Comparison of ENCODE assay signal across 15 cellular contexts in genomic region chrX:48492293-48492910, GRCh38. TPM values are rescaled to one million over a fixed set of nuclear protein-coding genes. Genes with fewer than 3 reads are reported as not detected.
DNase-seq lines count a peak whose midpoint lies in the region; ATAC-seq and TF ChIP-seq lines count a peak whose summit lies in the region.
"Had no signal": no experiment of that assay in that cellular context is flagged by ENCODE, and none has a peak within 500 bp of the region (broad histone marks: within the 10 kb centered on the region; RNA-seq: fewer than 3 reads in every experiment).

No MANE protein-coding gene starts in this region.

- no peaks in the 10 kb centered on the region for H3K9me3 Mint-ChIP-seq in WTC11
- no peaks in the 10 kb centered on the region for H3K9me3 Mint-ChIP-seq in immature natural killer cell

- POLR2A ChIA-PET in AG04450 (lab: Yijun Ruan, JAX): no interaction called here
- POLR2A ChIA-PET in WTC11 (lab: Charles Lee): no interaction called here

- H3K4me3 Mint-ChIP-seq in WTC11: no peak overlapping the region
- no peak overlapping the region for H3K4me3 Mint-ChIP-seq in immature natural killer cell
- H3K4me3 Mint-ChIP-seq: endodermal cell had no signal

- ATAC-seq in WTC11 (no peak), HG02840 (IDR thresholded peaks at IDR 0.05; ENCODE audit: low FRiP score, unreplicated experiment) (no peak), GM18867 (IDR thresholded peaks at IDR 0.05; ENCODE audit: unreplicated experiment) (no peak)

- H3K27ac Mint-ChIP-seq in WTC11 (0 out of 2 replicates have a peak overlapping the region, but pooled peaks have one; percentile 36), immature natural killer cell (no peak overlapping the region)
- H3K27ac Mint-ChIP-seq: endodermal cell had no signal

- no peaks in the 10 kb centered on the region for H3K9me3 ChIP-seq in AG04450 (ENCODE audit: control insufficient read depth, insufficient read depth, low read length)
- H3K9me3 ChIP-seq: sigmoid colon, transverse colon had no signal

- no peaks in the 10 kb centered on the region for H3K27me3 Mint-ChIP-seq in WTC11 (ENCODE audit: low read depth)
- H3K27me3 Mint-ChIP-seq in immature natural killer cell (ENCODE audit: low read depth in 3 of 3): peaks cover 3 to 6% (median 5%) of the 10 kb centered on the region in 3 donors

- DNase-seq in AG04450 (ENCODE audit: low read depth, low spot score): no peak
- DNase-seq in KBM-7: peak; percentile 36
- no peak for DNase-seq in WTC11 (ENCODE audit: low spot score)
- DNase-seq in islet precursor cell: peak; percentile 80
- DNase-seq in immature natural killer cell: no peak
- DNase-seq in NCI-H1930 (lab: John Stamatoyannopoulos, UW): no peak
- DNase-seq: anterior cingulate cortex, endodermal cell, GOT3, NCI-H2107, sigmoid colon, transverse colon, WERI-Rb-1 had no signal

- no peaks in the 10 kb centered on the region for H3K27me3 ChIP-seq in AG04450 (ENCODE audit: control insufficient read depth, insufficient read depth, low read length)
- H3K27me3 ChIP-seq: sigmoid colon, transverse colon had no signal

- H3K36me3 Mint-ChIP-seq in WTC11 (no peaks in the 10 kb centered on the region), immature natural killer cell (no peaks in the 10 kb centered on the region)

- in situ Hi-C loops in KBM-7 (cut with MboI; ENCODE audit: low pct_unique_long_range_greater_than_20kb, low sequenced_read_pairs): no loop called here

- CTCF ChIA-PET in AG04450 (lab: Charles Lee) (interaction anchor here (0.7 to 1.2 kb wide), 2 partner anchors 17 to 409 kb away, joined by 3 to 5 read pairs; no protein-coding TSS in a partner anchor), WTC11 (lab: Charles Lee) (interaction anchor here (2.6 kb wide), 1 partner anchor 409 kb away, joined by 35 read pairs; no protein-coding TSS in a partner anchor)

- TF ChIP-seq CTCF in AG04450 (IDR thresholded peaks at IDR 0.05; ENCODE audit: low read depth, low read length) (no peak), WTC11 (IDR thresholded peaks at IDR 0.05) (no peak)

- H3K27ac ChIP-seq in AG04450 (ENCODE audit: low read depth, low read length): peak overlapping the region; percentile 21
- H3K27ac ChIP-seq: sigmoid colon, transverse colon, WERI-Rb-1 had no signal

- no peak overlapping the region for H3K4me3 ChIP-seq in AG04450 (ENCODE audit: low read depth, low read length)
- H3K4me3 ChIP-seq: sigmoid colon, transverse colon had no signal

- H3K4me1 Mint-ChIP-seq in WTC11 (no peaks in the 10 kb centered on the region), immature natural killer cell (peaks cover 15% of the 10 kb centered on the region in 2 donors)
- H3K4me1 Mint-ChIP-seq: endodermal cell had no signal

TF ChIP-seq in WTC11, 78 proteins besides CTCF, POLR2A, EP300 and RAD21 (continues in another document):
- no peak for TF ChIP-seq MLX (CRISPR knock-in tag; IDR thresholded peaks at IDR 0.05)
- TF ChIP-seq HMGA2 (CRISPR knock-in tag; IDR thresholded peaks at IDR 0.05): no peak
- TF ChIP-seq ZNF263 (CRISPR knock-in tag; IDR thresholded peaks at IDR 0.05; ENCODE audit: low read depth): no peak
- TF ChIP-seq CBFB (CRISPR knock-in tag; IDR thresholded peaks at IDR 0.05; ENCODE audit: low read depth): no peak
- TF ChIP-seq ZNF121 (CRISPR knock-in tag; IDR thresholded peaks at IDR 0.05): no peak
- TF ChIP-seq E2F4 (CRISPR knock-in tag; IDR thresholded peaks at IDR 0.05; ENCODE audit: borderline replicate concordance, low read depth): no peak
- TF ChIP-seq ERG (CRISPR knock-in tag; IDR thresholded peaks at IDR 0.05): no peak
- no peak for TF ChIP-seq ZNF532 (CRISPR knock-in tag; IDR thresholded peaks at IDR 0.05; ENCODE audit: borderline replicate concordance)

RNA-seq across cellular contexts. Expression of gene PORCN, which starts 16.4 kb away (rescaled TPM):
- polyA plus RNA-seq in AG04450 (2011; rRNA removed) (8.4 and 11.6 TPM in 2 replicates), immature natural killer cell (10 to 100 TPM; 13.1 to 29.8 (median 18.1) TPM)
- polyA minus RNA-seq in AG04450 (2011; rRNA and poly(A)+ RNA removed): 9.0 and 10.5 TPM in 2 replicates
- 16.4 to 19.7 TPM (median 16.9 TPM) in 3 replicates for total RNA-seq in WTC11 (2021)

RNA-seq across cellular contexts. Expression of gene FTSJ1, which starts 16.4 kb away (rescaled TPM):
- polyA plus RNA-seq in AG04450 (2011; rRNA removed) (19.7 and 26.3 TPM in 2 replicates), immature natural killer cell (100 to 1,000 TPM in 1 of 3 donors, 10 to 100 TPM in 2; 73.5 to 115 (median 85.0) TPM)
- 18.3 and 19.3 TPM in 2 replicates for polyA minus RNA-seq in AG04450 (2011; rRNA and poly(A)+ RNA removed)
- total RNA-seq in WTC11 (2021): 50.2 to 54.5 TPM (median 53.9 TPM) in 3 replicates

RNA-seq across cellular contexts. Expression of gene SLC38A5, which starts 22.3 kb away (rescaled TPM):
- polyA plus RNA-seq in AG04450 (2011; rRNA removed) (19.1 and 22.3 TPM in 2 replicates), immature natural killer cell (10 to 100 TPM; 24.3 to 48.0 (median 26.5) TPM)
- 33.1 and 44.6 TPM in 2 replicates for polyA minus RNA-seq in AG04450 (2011; rRNA and poly(A)+ RNA removed)
- total RNA-seq in WTC11 (2021): 30.9 to 50.6 TPM (median 34.6 TPM) in 3 replicates

RNA-seq across cellular contexts. Expression of gene EBP, which starts 29.2 kb away (rescaled TPM):
- 19.8 and 23.8 TPM in 2 replicates for polyA plus RNA-seq in AG04450 (2011; rRNA removed)
- polyA minus RNA-seq in AG04450 (2011; rRNA and poly(A)+ RNA removed): 35.1 and 41.7 TPM in 2 replicates
- 129 to 145 TPM (median 138 TPM) in 3 replicates for total RNA-seq in WTC11 (2021)
- polyA plus RNA-seq in immature natural killer cell: 100 to 1,000 TPM; 184 to 314 (median 233) TPM

RNA-seq across cellular contexts. Expression of gene TBC1D25, which starts 47.1 kb away (rescaled TPM):
- polyA plus RNA-seq in AG04450 (2011; rRNA removed) (7.9 and 9.3 TPM in 2 replicates), immature natural killer cell (10 to 100 TPM; 20.0 to 34.9 (median 30.6) TPM)
- polyA minus RNA-seq in AG04450 (2011; rRNA and poly(A)+ RNA removed): 10.9 and 17.6 TPM in 2 replicates
- total RNA-seq in WTC11 (2021): 7.5 to 10.2 TPM (median 9.9 TPM) in 3 replicates

Comparison
In these comparisons a context has a peak if more than half of its experiments do, and no peak if none do; other contexts are left out.
1. DNase-seq: peak in KBM-7 (single experiment) and islet precursor cell (single experiment); none in AG04450 (single experiment), WTC11 (single experiment), immature natural killer cell (0 of 3) and NCI-H1930 (0 of 2).